In genomic region chr9:35424356-35425352, GRCh38 we compare ENCODE assay signal across 1 cellular context.
TF ChIP-seq lines count a peak whose summit lies in the region.

No MANE protein-coding gene starts in this region.

TF ChIP-seq in IMR-90, 13 proteins besides CTCF, POLR2A, EP300 and RAD21:
- TF ChIP-seq CEBPB (IDR thresholded peaks at IDR 0.05; ENCODE audit: low read depth, low read length) (peak; percentile 86), SMC3 (IDR thresholded peaks at IDR 0.05; ENCODE audit: low read depth, low read length) (no peak)
